20 cellular contexts compared by ENCODE assay signal in the genomic region with DNA sequence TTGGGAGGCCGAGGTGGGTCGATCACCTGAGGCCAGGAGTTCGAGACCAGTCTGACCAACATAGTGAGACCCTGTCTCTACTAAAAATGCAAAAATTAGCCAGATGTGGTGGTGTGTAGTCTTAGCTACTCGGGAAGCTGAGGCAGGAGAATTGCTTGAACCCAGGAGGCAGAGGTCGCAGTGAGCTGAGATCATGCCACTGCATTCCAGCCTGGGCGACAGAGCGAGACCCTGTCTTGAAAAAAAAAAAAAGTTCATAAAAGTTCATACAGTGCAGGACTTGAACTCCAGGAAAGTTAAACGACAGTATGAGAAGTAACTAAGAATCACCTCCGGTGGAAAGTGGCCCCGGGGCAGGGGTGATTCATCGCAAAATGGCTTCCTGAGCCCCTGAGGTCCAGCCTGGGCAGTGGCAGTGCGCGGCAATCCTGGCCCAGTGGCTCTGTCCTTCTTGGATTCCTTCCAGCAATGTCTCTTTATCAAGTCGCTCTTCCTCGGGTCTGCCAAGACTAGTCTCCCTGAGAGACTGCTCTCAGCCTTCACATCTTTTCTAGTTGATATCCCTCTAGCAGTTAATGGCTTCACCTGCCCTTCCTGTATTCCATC. TPM values are rescaled to one million over a fixed set of nuclear protein-coding genes. Genes with fewer than 3 reads are reported as not detected.
A peak's percentile ranks its signal among the peaks of the same experiment; 100 is the strongest.
DNase-seq lines count a peak whose midpoint lies in the region; ATAC-seq, FAIRE-seq and TF ChIP-seq lines count a peak whose summit lies in the region.
"Had no signal": no experiment of that assay in that cellular context is flagged by ENCODE, and none has a peak within 500 bp of the region (broad histone marks: within the 10 kb centered on the region; RNA-seq: fewer than 3 reads in every experiment).

No MANE protein-coding gene starts in this region.

- TF ChIP-seq POLR2A in H1 (IDR thresholded peaks at IDR 0.05; ENCODE audit: control extremely low read depth in 1 of 2, low read depth in 2 of 2, low read length in 2 of 2) (no peak), sigmoid colon (IDR thresholded peaks at IDR 0.05) (no peak), vagina (IDR thresholded peaks at IDR 0.05) (no peak)

- TF ChIP-seq CTCF in SK-N-SH (IDR thresholded peaks at IDR 0.05) (no peak), H1 (IDR thresholded peaks at IDR 0.05; ENCODE audit: control extremely low read depth in 1 of 3, insufficient read depth in 1 of 3, low read depth in 1 of 3, low read length in 3 of 3) (no peak), sigmoid colon (IDR thresholded peaks at IDR 0.05) (no peak), vagina (IDR thresholded peaks at IDR 0.05) (no peak)

- no peak overlapping the region for H3K56ac ChIP-seq in H1 (replicated peaks; ENCODE audit: insufficient read length, low read depth, low read length)

- no peak overlapping the region for H4K91ac ChIP-seq in H1 (replicated peaks; ENCODE audit: insufficient read length, low read length)

- H3K36me3 ChIP-seq in SK-N-SH (replicated peaks in 1 of 2; ENCODE audit: control insufficient read depth in 1 of 2, insufficient read depth in 2 of 2, low read length in 1 of 2) (no peaks in the 10 kb centered on the region), H1 (ENCODE audit: control insufficient read depth in 2 of 4, insufficient read depth in 4 of 4, low read length in 3 of 4) (no peaks in the 10 kb centered on the region), sigmoid colon (no peaks in the 10 kb centered on the region), vagina (no peaks in the 10 kb centered on the region)
- H3K36me3 ChIP-seq: spleen had no signal

- no peak overlapping the region for H2BK20ac ChIP-seq in H1 (ENCODE audit: low read length)

- intact Hi-C loops in sigmoid colon (cut with DNase I) (loop anchor here (5.0 kb wide), 1 partner anchor 50 kb away; no protein-coding TSS in a partner anchor), vagina (cut with DNase I) (loop anchor here (10.0 kb wide), 1 partner anchor 118 kb away; no protein-coding TSS in a partner anchor)

- H4K5ac ChIP-seq in H1 (ENCODE audit: insufficient read length, low read depth, low read length): no peak overlapping the region

- H2BK5ac ChIP-seq in H1 (ENCODE audit: low read depth, low read length): no peak overlapping the region; the same call in 1 of the 2 replicates

- no peak for DNase-seq in SK-N-SH
- DNase-seq in RCC 7860 (ENCODE audit: low spot score): peak; percentile 44
- no peak for DNase-seq in H1 (ENCODE audit: low read depth in 1 of 2, low spot score in 2 of 2)
- DNase-seq in sigmoid colon: peak; percentile 61
- no peak for DNase-seq in vagina (ENCODE audit: extremely low spot score in 2 of 2)
- no peak for DNase-seq in 8988T
- DNase-seq: activated CD4-positive, alpha-beta T cell treated with anti-CD3 and anti-CD28 coated beads, Interleukin-2, amount 10 ng/mL, durations not matched to agents 24 days and 14 days; activated naive CD4-positive, alpha-beta T cell treated with Interleukin-2 at 50 U/mL for 16 hours; effector CD8-positive, alpha-beta T cell; GM23248; hypothalamus; NCI-H1694; NCI-H345; spleen; stimulated activated naive CD4-positive, alpha-beta T cell had no signal

- H3K27ac ChIP-seq in SK-N-SH (ENCODE audit: low read depth in 2 of 2, low read length in 1 of 2) (no peak overlapping the region), H1 (ENCODE audit: low read depth, low read length) (no peak overlapping the region), sigmoid colon (no peak overlapping the region), vagina (no peak overlapping the region)
- H3K27ac ChIP-seq: GM23248, spleen had no signal

- H2BK15ac ChIP-seq in H1 (ENCODE audit: low read length): peak overlapping the region; percentile 90; the same call in 1 of the 2 replicates

- no peaks in the 10 kb centered on the region for H3K27me3 ChIP-seq in SK-N-SH (ENCODE audit: insufficient read depth)
- H3K27me3 ChIP-seq in H1 (replicated peaks in 1 of 4; ENCODE audit: control insufficient read depth in 3 of 4, extremely low read depth in 1 of 4, insufficient read depth in 3 of 4, low read length in 3 of 4): no peaks in the 10 kb centered on the region
- H3K27me3 ChIP-seq in sigmoid colon: no peaks in the 10 kb centered on the region
- no peaks in the 10 kb centered on the region for H3K27me3 ChIP-seq in vagina
- H3K27me3 ChIP-seq: spleen had no signal

- peaks cover 18% of the 10 kb centered on the region in 2 experiments; a peak in 3 of 4 replicates for H3K4me1 ChIP-seq in SK-N-SH (ENCODE audit: control insufficient read depth in 1 of 2, insufficient read depth in 2 of 2, low read depth in 1 of 2, low read length in 1 of 2)
- H3K4me1 ChIP-seq in H1 (replicated peaks in 1 of 4; ENCODE audit: control insufficient read depth in 3 of 4, insufficient read depth in 4 of 4, low read length in 3 of 4): peaks cover 0 to 16% (median 7%) of the 10 kb centered on the region in 4 experiments; a peak in 5 of 7 replicates
- peaks cover 0 to 37% (median 24%) of the 10 kb centered on the region in 4 donors for H3K4me1 ChIP-seq in sigmoid colon
- peaks cover 22% of the 10 kb centered on the region for H3K4me1 ChIP-seq in vagina

- H3K9me3 ChIP-seq in SK-N-SH (no peaks in the 10 kb centered on the region), H1 (ENCODE audit: insufficient read depth in 2 of 2, low read depth in 1 of 2, low read length in 1 of 2) (no peaks in the 10 kb centered on the region), sigmoid colon (no peaks in the 10 kb centered on the region), vagina (no peaks in the 10 kb centered on the region)
- H3K9me3 ChIP-seq: spleen had no signal

- no peaks in the 10 kb centered on the region for H3K79me1 ChIP-seq in H1 (ENCODE audit: low read depth, low read length)

- ATAC-seq in SK-N-SH treated with all-trans-retinoic acid at 6 μM for 48 hours (no peak), HG03457 (IDR thresholded peaks at IDR 0.05; ENCODE audit: unreplicated experiment) (no peak)
- ATAC-seq: GM12878 had no signal

- H3K9me2 ChIP-seq in SK-N-SH: no peaks in the 10 kb centered on the region

- H2AFZ ChIP-seq in SK-N-SH (ENCODE audit: low read depth) (0 out of 2 replicates have a peak overlapping the region, but pooled peaks have one; percentile 57), H1 (ENCODE audit: low read length) (no peak overlapping the region)
- H2AFZ ChIP-seq: GM23248 had no signal

- H3K23ac ChIP-seq in H1 (ENCODE audit: insufficient read length): no peak overlapping the region

- POLR2A ChIA-PET in SK-N-SH (lab: Yijun Ruan, JAX): no interaction called here
- POLR2A ChIA-PET in H1 (lab: Charles Lee; ENCODE audit: partially characterized antibody): no interaction called here

- no peak overlapping the region for H2BK12ac ChIP-seq in H1 (ENCODE audit: low read depth, low read length)

- no peak overlapping the region for H3K14ac ChIP-seq in H1 (ENCODE audit: insufficient read length)

- H3K23me2 ChIP-seq in H1 (ENCODE audit: low read depth, low read length): no peaks in the 10 kb centered on the region

- FAIRE-seq in RCC 7860 (lab: Jason Lieb, UNC) (no peak), H1 (lab: Jason Lieb, UNC) (no peak)
- FAIRE-seq: G401.6, GM12878 had no signal

- no peak overlapping the region for H2BK120ac ChIP-seq in H1 (replicated peaks; ENCODE audit: low read depth, low read length)

- CTCF ChIA-PET in SK-N-SH (lab: Yijun Ruan, JAX) (no interaction called here), H1 (lab: Charles Lee; ENCODE audit: partially characterized antibody) (interaction anchor here (0.6 to 1.1 kb wide), 2 partner anchors 34 to 108 kb away, joined by 3 to 7 read pairs; no protein-coding TSS in a partner anchor)

- TF ChIP-seq RAD21 in SK-N-SH (IDR thresholded peaks at IDR 0.05; ENCODE audit: low read length) (no peak), H1 (IDR thresholded peaks at IDR 0.05 in 1 of 2, conservative IDR thresholded peaks at IDR 0.05 in 1 of 2; ENCODE audit: low read depth in 2 of 2, low read length in 2 of 2) (no peak)

- no peak overlapping the region for H2AK5ac ChIP-seq in H1 (ENCODE audit: low read depth, low read length)

- no peak overlapping the region for H3K18ac ChIP-seq in H1 (ENCODE audit: extremely low read depth, low read length)

- 65% methylated on average over 14 of the region's 15 CpGs for WGBS in SK-N-SH (ENCODE audit: low lambda C conversion rate)
- WGBS in H1 (ENCODE audit: extremely low coverage in 1 of 2, insufficient coverage in 1 of 2, insufficient read length in 1 of 2, insufficient replicate concordance in 2 of 2, low coverage in 1 of 2, low lambda C conversion rate in 2 of 2, missing lambda C conversion rate in 1 of 2), 2 experiments: 90% methylated on average over 15 of the region's 15 CpGs; no CpG with 5 or more reads in 1 of the 2 experiments
- WGBS in sigmoid colon, 2 donors: 86% methylated on average over 15 of the region's 15 CpGs

- no peak overlapping the region for H3K4ac ChIP-seq in H1 (replicated peaks; ENCODE audit: insufficient read length, low read depth, low read length)

- no peak overlapping the region for H3K9ac ChIP-seq in SK-N-SH
- H3K9ac ChIP-seq in H1 (replicated peaks in 1 of 4; ENCODE audit: extremely low read depth in 1 of 4, low read depth in 3 of 4, low read length in 3 of 4): no peak overlapping the region; a peak in 1 of 7 replicates
- H3K9ac ChIP-seq: GM23248 had no signal

- H4K20me1 ChIP-seq in SK-N-SH (ENCODE audit: insufficient read depth) (no peaks in the 10 kb centered on the region), H1 (replicated peaks in 1 of 2; ENCODE audit: control insufficient read depth in 1 of 2, insufficient read depth in 2 of 2, low read length in 2 of 2) (no peaks in the 10 kb centered on the region)

- H3K4me2 ChIP-seq in SK-N-SH: no peak overlapping the region
- H3K4me2 ChIP-seq in H1 (ENCODE audit: insufficient read depth in 1 of 2, low read depth in 2 of 2, low read length in 2 of 2): no peak overlapping the region

- H3K4me3 ChIP-seq in SK-N-SH (ENCODE audit: low read depth in 2 of 2, low read length in 1 of 2): no peak overlapping the region
- H3K4me3 ChIP-seq in H1 (ENCODE audit: extremely low read depth in 1 of 4, insufficient read depth in 2 of 4, low read depth in 3 of 4, low read length in 4 of 4): no peak overlapping the region
- no peak overlapping the region for H3K4me3 ChIP-seq in sigmoid colon
- H3K4me3 ChIP-seq in vagina: no peak overlapping the region
- H3K4me3 ChIP-seq: GM12878, GM23248, spleen had no signal

- peaks cover 20% of the 10 kb centered on the region for H3F3A ChIP-seq in SK-N-SH (replicated peaks; ENCODE audit: insufficient read depth)

- H4K8ac ChIP-seq in H1 (ENCODE audit: extremely low read depth, insufficient read depth, low read length): no peak overlapping the region

- TF ChIP-seq EP300 in SK-N-SH (IDR thresholded peaks at IDR 0.05; ENCODE audit: borderline replicate concordance in 1 of 2, low read depth in 1 of 2, low read length in 1 of 2) (no peak), H1 (IDR thresholded peaks at IDR 0.05; ENCODE audit: borderline replicate concordance in 1 of 2, low read depth in 2 of 2, low read length in 2 of 2) (no peak), sigmoid colon (IDR thresholded peaks at IDR 0.05) (no peak)

- H3K79me2 ChIP-seq in SK-N-SH (ENCODE audit: insufficient read depth): no peaks in the 10 kb centered on the region
- H3K79me2 ChIP-seq in H1 (ENCODE audit: control insufficient read depth in 1 of 2, insufficient read depth in 2 of 2, low read length in 2 of 2): no peaks in the 10 kb centered on the region

RNA-seq across cellular contexts. Expression of gene MAP1LC3B2, which starts 16.7 kb away (rescaled TPM):
- 0.76 and 0.81 TPM in 2 replicates for polyA plus RNA-seq in SK-N-SH (2012; rRNA removed)
- 1.4 and 3.6 TPM in 2 replicates for polyA plus RNA-seq in SK-N-SH (2012; cell fraction: cytosol; rRNA removed)
- polyA plus RNA-seq in SK-N-SH (2012; cell fraction: nucleus; rRNA removed): 3.6 and 4.3 TPM in 2 replicates
- 1.3 and 1.5 TPM in 2 replicates for total RNA-seq in H1 (2021; fragmentation: NEBNext Ultra II Directional; extraction: Animal tissue kit (Norgen Biotek cat#: 25700))
- polyA plus RNA-seq in H1 (2011; rRNA removed): 0.39 TPM in 2 replicates
- polyA plus RNA-seq in H1 (2011; cell fraction: cytosol; rRNA removed): 0.93 TPM
- 2.5 TPM for polyA plus RNA-seq in H1 (2011; cell fraction: nucleus; rRNA removed)
- 3.1 to 5.2 TPM (median 3.9 TPM) in 4 replicates for polyA plus RNA-seq in H1 (2012, experiment 1 of 2)
- not detected for polyA plus RNA-seq in H1 (2012, experiment 2 of 2)
- polyA plus RNA-seq in H1 (2013, experiment 1 of 2): 0.28 TPM
- polyA plus RNA-seq in H1 (2013, experiment 2 of 2): 0.22 TPM
- polyA minus RNA-seq in H1 (2011; rRNA and poly(A)+ RNA removed): 0.73 and 2.6 TPM in 2 replicates
- polyA minus RNA-seq in H1 (2011; cell fraction: cytosol; rRNA and poly(A)+ RNA removed): not detected
- polyA minus RNA-seq in H1 (2011; cell fraction: nucleus; rRNA and poly(A)+ RNA removed): 2.1 TPM
- total RNA-seq in sigmoid colon: 1 to 10 TPM in 1 of 4 donors, not detected in 3; 1.1 TPM
- 1 to 10 TPM in 2 of 3 donors, under 1 TPM in 1; 0.90 to 6.2 (median 4.8) TPM for polyA plus RNA-seq in sigmoid colon
- total RNA-seq in vagina: not detected
- total RNA-seq: GM12878, ureter had no signal

Comparison
In these comparisons a context has a peak if more than half of its experiments do, and no peak if none do; other contexts are left out.
1. DNase-seq: peak in RCC 7860 (single experiment) and sigmoid colon (single experiment); none in SK-N-SH (single experiment), H1 (0 of 2), vagina (0 of 2) and 8988T (single experiment).